8 cellular contexts compared by ENCODE assay signal in genomic region chr9:89919171-89919681, GRCh38.
A peak's percentile ranks its signal among the peaks of the same experiment; 100 is the strongest.
DNase-seq lines count a peak whose midpoint lies in the region; ATAC-seq and TF ChIP-seq lines count a peak whose summit lies in the region.

No MANE protein-coding gene starts in this region.

- peaks cover 14% of the 10 kb centered on the region for H3K4me1 Mint-ChIP-seq in activated CD4-positive, alpha-beta memory T cell treated with anti-CD3 and anti-CD28 coated beads, Interleukin-2, amount 10 ng/mL, durations not matched to agents 7 days and 5 days

- ATAC-seq in GM21528 (IDR thresholded peaks at IDR 0.05; ENCODE audit: low FRiP score, unreplicated experiment), result no peak

- H3K4me3 ChIP-seq in hepatocyte (no peak overlapping the region), coronary artery (no peak overlapping the region)

- POLR2A ChIA-PET in activated CD4-positive, alpha-beta memory T cell treated with anti-CD3 and anti-CD28 coated beads, Interleukin-2, amount 10 ng/mL, durations not matched to agents 7 days and 5 days (lab: Charles Lee), result interaction anchor here (1.1 kb wide), 1 partner anchor 314 kb away, joined by 4 read pairs; the partner anchor contains the start of gene GADD45G

- peak; percentile 57 for DNase-seq in GM10266 (ENCODE audit: extremely low spot score)
- DNase-seq in activated CD4-positive, alpha-beta memory T cell treated with anti-CD3 and anti-CD28 coated beads, Interleukin-2, amount 10 ng/mL, durations not matched to agents 7 days and 5 days, result peak; percentile 62
- DNase-seq in hepatocyte (ENCODE audit: low spot score), result peak; percentile 61
- peak; percentile 20 to 37 for DNase-seq in stimulated activated CD8-positive, alpha-beta memory T cell treated with anti-CD3 and anti-CD28 coated beads, Interleukin-7, amount 100 ng/mL, for 48 hours (ENCODE audit: extremely low read depth in 1 of 2, low read depth in 1 of 2)
- DNase-seq in coronary artery (ENCODE audit: low spot score), result no peak
- no peak for DNase-seq in NK-92 treated with Interleukin-12 subunit alpha and Interleukin-12 subunit beta, amount 100 ng/mL, for 24 hours (lab: John Stamatoyannopoulos, UW)

- H3K27me3 Mint-ChIP-seq in activated CD4-positive, alpha-beta memory T cell treated with anti-CD3 and anti-CD28 coated beads, Interleukin-2, amount 10 ng/mL, durations not matched to agents 7 days and 5 days, result peaks cover 28% of the 10 kb centered on the region

- peaks cover 16% of the 10 kb centered on the region for H3K4me1 ChIP-seq in hepatocyte (ENCODE audit: insufficient read depth)

- no peak overlapping the region for H3K27ac Mint-ChIP-seq in activated CD4-positive, alpha-beta memory T cell treated with anti-CD3 and anti-CD28 coated beads, Interleukin-2, amount 10 ng/mL, durations not matched to agents 7 days and 5 days

- no peaks in the 10 kb centered on the region for H3K36me3 ChIP-seq in hepatocyte (replicated peaks; ENCODE audit: insufficient read depth, low read depth)

- CTCF ChIA-PET in activated CD4-positive, alpha-beta memory T cell treated with anti-CD3 and anti-CD28 coated beads, Interleukin-2, amount 10 ng/mL, durations not matched to agents 7 days and 5 days (lab: Charles Lee), result interaction anchor here (0.7 to 8.0 kb wide), 2 partner anchors 316 to 321 kb away, joined by 3 to 50 read pairs; no protein-coding TSS in a partner anchor

- H2AFZ ChIP-seq in hepatocyte, result no peak overlapping the region

- H3K27me3 ChIP-seq in hepatocyte, result no peaks in the 10 kb centered on the region

- H3K27ac ChIP-seq in hepatocyte, result no peak overlapping the region
- no peak overlapping the region for H3K27ac ChIP-seq in coronary artery

- H3K36me3 Mint-ChIP-seq in activated CD4-positive, alpha-beta memory T cell treated with anti-CD3 and anti-CD28 coated beads, Interleukin-2, amount 10 ng/mL, durations not matched to agents 7 days and 5 days (ENCODE audit: low read depth), result no peaks in the 10 kb centered on the region

- no peak overlapping the region for H3K4me3 Mint-ChIP-seq in activated CD4-positive, alpha-beta memory T cell treated with anti-CD3 and anti-CD28 coated beads, Interleukin-2, amount 10 ng/mL, durations not matched to agents 7 days and 5 days

- H3K4me2 ChIP-seq in hepatocyte, result no peak overlapping the region

- H3K9me3 Mint-ChIP-seq in activated CD4-positive, alpha-beta memory T cell treated with anti-CD3 and anti-CD28 coated beads, Interleukin-2, amount 10 ng/mL, durations not matched to agents 7 days and 5 days, result no peaks in the 10 kb centered on the region

- no peaks in the 10 kb centered on the region for H3K9me2 ChIP-seq in hepatocyte (replicated peaks; ENCODE audit: insufficient read depth)

- 63% methylated on average over 12 of the region's 12 CpGs for WGBS in hepatocyte (ENCODE audit: low lambda C conversion rate, missing lambda C conversion rate)

- no peaks in the 10 kb centered on the region for H4K20me1 ChIP-seq in hepatocyte (ENCODE audit: insufficient read depth, poor library complexity, severe bottlenecking)

- peak; percentile 63 for TF ChIP-seq CTCF in GM10266 (IDR thresholded peaks at IDR 0.05; ENCODE audit: control insufficient read depth, insufficient read depth, low read depth, missing control alignments)
- TF ChIP-seq CTCF in LNCAP (IDR thresholded peaks at IDR 0.05), result peak; percentile 38; the same call in 1 of the 2 replicates
- TF ChIP-seq CTCF in hepatocyte (IDR thresholded peaks at IDR 0.05; ENCODE audit: poor library complexity), result peak; percentile 35
- no peak for TF ChIP-seq CTCF in coronary artery (IDR thresholded peaks at IDR 0.05)

- no peaks in the 10 kb centered on the region for H3K9me3 ChIP-seq in hepatocyte (ENCODE audit: low read depth)

- no peaks in the 10 kb centered on the region for H3K79me2 ChIP-seq in hepatocyte

Comparison
In these comparisons a context has a peak if more than half of its experiments do, and no peak if none do; other contexts are left out.
1. DNase-seq: peak in GM10266 (single experiment), activated CD4-positive, alpha-beta memory T cell treated with anti-CD3 and anti-CD28 coated beads, Interleukin-2, amount 10 ng/mL, durations not matched to agents 7 days and 5 days (single experiment), hepatocyte (single experiment) and stimulated activated CD8-positive, alpha-beta memory T cell treated with anti-CD3 and anti-CD28 coated beads, Interleukin-7, amount 100 ng/mL, for 48 hours (2 of 2); none in coronary artery (single experiment) and NK-92 treated with Interleukin-12 subunit alpha and Interleukin-12 subunit beta, amount 100 ng/mL, for 24 hours (single experiment).